Comparison of ENCODE assay signal across 10 cellular contexts in genomic region chr5:57441557-57441956, GRCh38. TPM values are rescaled to one million over a fixed set of nuclear protein-coding genes. Genes with fewer than 3 reads are reported as not detected.
A peak's percentile ranks its signal among the peaks of the same experiment; 100 is the strongest.
DNase-seq lines count a peak whose midpoint lies in the region; ATAC-seq, FAIRE-seq and TF ChIP-seq lines count a peak whose summit lies in the region.
"Had no signal": no experiment of that assay in that cellular context is flagged by ENCODE, and none has a peak within 500 bp of the region (broad histone marks: within the 10 kb centered on the region; RNA-seq: fewer than 3 reads in every experiment).

No MANE protein-coding gene starts in this region.

- H4K20me1 ChIP-seq in keratinocyte (ENCODE audit: control insufficient read depth, extremely low read depth, insufficient read depth, low read length), result no peaks in the 10 kb centered on the region

- H3K27ac ChIP-seq in keratinocyte (ENCODE audit: control insufficient read depth, insufficient read depth, low read length), result peak overlapping the region; percentile 23
- H3K27ac ChIP-seq in kidney (ENCODE audit: low read depth in 2 of 2, low read length in 2 of 2), result no peak overlapping the region

- H3K4me2 ChIP-seq in keratinocyte (ENCODE audit: control insufficient read depth, extremely low read depth, insufficient read depth, low read depth, low read length), result peak overlapping the region; percentile 42

- H3K9ac ChIP-seq in keratinocyte (ENCODE audit: control insufficient read depth, extremely low read depth, insufficient read depth, low read length) (no peak overlapping the region), kidney (ENCODE audit: low read length in 2 of 2) (no peak overlapping the region)

- H3K9me3 Mint-ChIP-seq in stimulated activated naive CD8-positive, alpha-beta T cell treated with anti-CD3 and anti-CD28 coated beads, Interleukin-15, amount 100 ng/mL, for 72 hours, result no peaks in the 10 kb centered on the region

- intact Hi-C loops in kidney (cut with DNase I), result no loop called here

- peak; percentile 78 for DNase-seq in AG08396 (ENCODE audit: low spot score)
- peak; percentile 97 for DNase-seq in amniotic epithelial cell (ENCODE audit: low read depth)
- peak; percentile 57 for DNase-seq in keratinocyte (ENCODE audit: low read depth, low spot score)
- no peak for DNase-seq in DMS114 treated with DMSO at 0.1 percent for 48 hours (lab: John Stamatoyannopoulos, UW; ENCODE audit: unreplicated experiment)
- DNase-seq in kidney, result no peak
- no peak for DNase-seq in stimulated activated naive CD8-positive, alpha-beta T cell treated with anti-CD3 and anti-CD28 coated beads, Interleukin-15, amount 100 ng/mL, for 72 hours
- DNase-seq: activated CD8-positive, alpha-beta memory T cell treated with anti-CD3 and anti-CD28 coated beads, Interleukin-2, amount 10 ng/mL, durations not matched to agents 7 days and 5 days had no signal

- TF ChIP-seq CTCF in keratinocyte (optimal IDR thresholded peaks at IDR 0.05 in 1 of 3, IDR thresholded peaks at IDR 0.05 in 1 of 3, conservative IDR thresholded peaks at IDR 0.05 in 1 of 3; ENCODE audit: extremely low read depth in 1 of 3, insufficient read depth in 2 of 3, low read length in 3 of 3) (no peak), kidney (IDR thresholded peaks at IDR 0.05; ENCODE audit: borderline replicate concordance, extremely low read depth, insufficient read depth) (no peak)

- peaks cover 16% of the 10 kb centered on the region for H3K4me1 ChIP-seq in keratinocyte (ENCODE audit: control insufficient read depth, extremely low read depth, insufficient read depth, low read length)
- no peaks in the 10 kb centered on the region for H3K4me1 ChIP-seq in kidney (ENCODE audit: control insufficient read depth in 1 of 2, insufficient read depth in 1 of 2, low read depth in 1 of 2, low read length in 2 of 2)

- no peak overlapping the region for H3K4me3 Mint-ChIP-seq in stimulated activated naive CD8-positive, alpha-beta T cell treated with anti-CD3 and anti-CD28 coated beads, Interleukin-15, amount 100 ng/mL, for 72 hours
- H3K4me3 Mint-ChIP-seq: activated CD8-positive, alpha-beta memory T cell treated with anti-CD3 and anti-CD28 coated beads, Interleukin-2, amount 10 ng/mL, durations not matched to agents 7 days and 5 days had no signal

- FAIRE-seq in keratinocyte (lab: Jason Lieb, UNC) (peak; percentile 65), kidney (lab: Jason Lieb, UNC) (no peak)
- FAIRE-seq: GM19239 had no signal

- dilution Hi-C loops in keratinocyte (cut with MboI; ENCODE audit: extremely low pct_ligation_motif_present, low sequenced_read_pairs), result no loop called here

- H3K9me3 ChIP-seq in keratinocyte (ENCODE audit: control insufficient read depth, low read depth, low read length) (no peaks in the 10 kb centered on the region), kidney (ENCODE audit: control insufficient read depth in 1 of 2, low read length in 2 of 2) (no peaks in the 10 kb centered on the region)

- no peak overlapping the region for H3K4me3 ChIP-seq in keratinocyte (ENCODE audit: control insufficient read depth in 2 of 3, extremely low read depth in 1 of 3, insufficient read depth in 2 of 3, low read depth in 1 of 3, low read length in 3 of 3)
- no peak overlapping the region for H3K4me3 ChIP-seq in kidney (ENCODE audit: low read length in 2 of 2)

- no peaks in the 10 kb centered on the region for H3K9me1 ChIP-seq in keratinocyte (ENCODE audit: control insufficient read depth, extremely low read depth, insufficient read depth, low read length)

- no peaks in the 10 kb centered on the region for H3K27me3 ChIP-seq in keratinocyte (ENCODE audit: control insufficient read depth, extremely low read depth, insufficient read depth, low read length)

- H3K36me3 ChIP-seq in keratinocyte (ENCODE audit: control insufficient read depth in 2 of 2, extremely low read depth in 1 of 2, insufficient read depth in 2 of 2, low read length in 2 of 2) (no peaks in the 10 kb centered on the region), kidney (ENCODE audit: control insufficient read depth in 1 of 2, insufficient read depth in 2 of 2, low read length in 2 of 2) (no peaks in the 10 kb centered on the region)

- H3K27me3 Mint-ChIP-seq in stimulated activated naive CD8-positive, alpha-beta T cell treated with anti-CD3 and anti-CD28 coated beads, Interleukin-15, amount 100 ng/mL, for 72 hours, result peaks cover 24% of the 10 kb centered on the region

- H3K79me2 ChIP-seq in keratinocyte (ENCODE audit: control insufficient read depth, insufficient read depth, low read length), result no peaks in the 10 kb centered on the region

- ATAC-seq in HG03469 (IDR thresholded peaks at IDR 0.05; ENCODE audit: unreplicated experiment), result peak; percentile 25
- ATAC-seq in GM19395 (IDR thresholded peaks at IDR 0.05; ENCODE audit: unreplicated experiment), result no peak
- no peak for ATAC-seq in stimulated activated naive CD8-positive, alpha-beta T cell treated with anti-CD3 and anti-CD28 coated beads, Interleukin-15, amount 100 ng/mL, for 72 hours
- ATAC-seq: activated CD8-positive, alpha-beta memory T cell treated with anti-CD3 and anti-CD28 coated beads, Interleukin-2, amount 10 ng/mL, durations not matched to agents 7 days and 5 days had no signal

- H2AFZ ChIP-seq in keratinocyte (ENCODE audit: control insufficient read depth, low read length), result no peak overlapping the region

- no peaks in the 10 kb centered on the region for H3K4me1 Mint-ChIP-seq in stimulated activated naive CD8-positive, alpha-beta T cell treated with anti-CD3 and anti-CD28 coated beads, Interleukin-15, amount 100 ng/mL, for 72 hours
- H3K4me1 Mint-ChIP-seq: activated CD8-positive, alpha-beta memory T cell treated with anti-CD3 and anti-CD28 coated beads, Interleukin-2, amount 10 ng/mL, durations not matched to agents 7 days and 5 days had no signal

- no peak overlapping the region for H3K27ac Mint-ChIP-seq in stimulated activated naive CD8-positive, alpha-beta T cell treated with anti-CD3 and anti-CD28 coated beads, Interleukin-15, amount 100 ng/mL, for 72 hours
- H3K27ac Mint-ChIP-seq: activated CD8-positive, alpha-beta memory T cell treated with anti-CD3 and anti-CD28 coated beads, Interleukin-2, amount 10 ng/mL, durations not matched to agents 7 days and 5 days had no signal

RNA-seq across cellular contexts. Expression of gene ACTBL2, which starts 41.1 kb away (rescaled TPM):
- polyA plus RNA-seq in keratinocyte (0.35 to 2.7 TPM (median 0.68 TPM) in 3 replicates), kidney (ENCODE audit: insufficient read depth, low read depth, low replicate concordance) (not detected)
- not detected for polyA plus RNA-seq in keratinocyte (2011; ENCODE audit: low read depth)
- 0.92 and 1.6 TPM in 2 replicates for polyA plus RNA-seq in keratinocyte (2011; cell fraction: cytosol; rRNA removed)
- polyA plus RNA-seq in keratinocyte (2011; cell fraction: nucleus; rRNA removed), result 11.0 and 11.8 TPM in 2 replicates
- polyA plus RNA-seq in keratinocyte (2012; ENCODE audit: low replicate concordance), result 0.06 and 0.21 TPM in 2 replicates
- 0.92 to 11.4 TPM (median 3.0 TPM) in 3 replicates for polyA minus RNA-seq in keratinocyte
- 1.5 TPM for polyA minus RNA-seq in keratinocyte (2011; cell fraction: cytosol; rRNA and poly(A)+ RNA removed)
- polyA minus RNA-seq in keratinocyte (2011; cell fraction: nucleus; rRNA and poly(A)+ RNA removed), result 7.9 and 10.8 TPM in 2 replicates
- 0.13 TPM for total RNA-seq in kidney
- total RNA-seq: activated CD8-positive, alpha-beta memory T cell treated with anti-CD3 and anti-CD28 coated beads, Interleukin-2, amount 10 ng/mL, durations not matched to agents 7 days and 5 days had no signal

Comparison
In these comparisons a context has a peak if more than half of its experiments do, and no peak if none do; other contexts are left out.
1. DNase-seq: peak in AG08396 (single experiment), amniotic epithelial cell (single experiment) and keratinocyte (single experiment); none in DMS114 treated with DMSO at 0.1 percent for 48 hours (single experiment), kidney (single experiment) and stimulated activated naive CD8-positive, alpha-beta T cell treated with anti-CD3 and anti-CD28 coated beads, Interleukin-15, amount 100 ng/mL, for 72 hours (0 of 2).